In the genomic region with DNA sequence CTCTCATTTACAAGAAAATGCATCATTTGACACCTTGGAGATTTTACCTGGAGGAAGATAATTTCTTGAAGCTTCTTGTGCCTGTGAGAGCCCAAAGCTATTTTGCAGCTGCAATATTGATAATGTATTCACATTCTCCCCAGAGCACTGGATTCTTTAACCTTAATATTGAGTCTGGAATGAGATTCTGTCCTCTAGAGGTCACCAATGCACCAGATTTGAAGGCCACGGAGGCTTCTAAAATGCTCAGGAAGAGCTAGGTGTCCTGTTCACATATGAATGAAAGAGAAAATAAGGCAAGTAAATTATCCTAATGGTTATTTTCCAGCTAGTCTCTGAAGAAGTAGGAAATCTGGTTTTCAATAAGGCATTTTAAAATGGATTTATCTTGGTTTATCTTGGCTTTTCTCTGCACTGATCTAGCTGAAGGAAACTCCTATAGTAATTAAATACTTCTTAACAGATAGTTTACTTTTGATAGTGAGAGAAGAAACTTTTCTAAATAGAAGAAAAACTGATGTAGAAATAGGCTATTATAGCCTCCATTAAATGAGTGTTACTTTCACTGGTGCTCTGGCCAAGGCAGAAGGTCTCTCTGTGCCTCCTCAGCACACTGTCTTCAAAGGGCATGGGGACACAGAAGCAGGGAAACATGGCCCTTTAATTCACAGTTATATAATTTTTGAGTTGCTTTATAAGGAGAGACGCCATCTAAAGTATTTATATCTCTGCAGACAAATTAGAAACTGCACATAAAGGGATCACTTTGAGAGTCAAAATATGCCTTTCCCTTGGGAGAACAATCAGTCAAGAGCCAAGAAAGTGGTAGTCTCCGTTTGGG, we compare ENCODE assay signal across 8 cellular contexts.
DNase-seq lines count a peak whose midpoint lies in the region; ATAC-seq and TF ChIP-seq lines count a peak whose summit lies in the region.

No MANE protein-coding gene starts in this region.

- peak; percentile 62 for TF ChIP-seq CTCF in AG04449 (IDR thresholded peaks at IDR 0.05; ENCODE audit: insufficient read depth, low read length, missing control alignments)
- peak; percentile 75 for TF ChIP-seq CTCF in OCI-LY7 (conservative IDR thresholded peaks at IDR 0.05; ENCODE audit: low read length)
- TF ChIP-seq CTCF in upper lobe of left lung (IDR thresholded peaks at IDR 0.05) = peak; percentile 46 to 59 (median 52)

- ATAC-seq in HG03378 (IDR thresholded peaks at IDR 0.05; ENCODE audit: unreplicated experiment) (peak; percentile 57), upper lobe of left lung (ENCODE audit: low FRiP score in 2 of 2) (peak in 1 of 2 donors; percentile 83), HG03565 (IDR thresholded peaks at IDR 0.05; ENCODE audit: unreplicated experiment) (no peak)

- H3K9me2 ChIP-seq in OCI-LY7 (ENCODE audit: insufficient read depth, low read length) = no peaks in the 10 kb centered on the region

- H3K4me1 ChIP-seq in OCI-LY7 (ENCODE audit: insufficient read depth, low read length, poor library complexity, severe bottlenecking) (no peaks in the 10 kb centered on the region), upper lobe of left lung (peaks cover 8 to 26% (median 15%) of the 10 kb centered on the region in 4 donors)

- no peak for TF ChIP-seq EP300 in upper lobe of left lung (IDR thresholded peaks at IDR 0.05)

- WGBS in upper lobe of left lung, 2 donors = 26 to 36% methylated on average over 3 of the region's 3 CpGs

- POLR2A ChIA-PET in AG04449 (lab: Yijun Ruan, JAX) (interaction anchor here (0.7 to 3.3 kb wide), 6 partner anchors 109 to 681 kb away, joined by 3 to 25 read pairs (median 4); a partner anchor contains a TSS), OCI-LY7 (lab: Charles Lee) (no interaction called here)

- H3K4me2 ChIP-seq in OCI-LY7 (ENCODE audit: low read length) = no peak overlapping the region

- H3K36me3 ChIP-seq in OCI-LY7 (ENCODE audit: insufficient read depth, low read length) (no peaks in the 10 kb centered on the region), upper lobe of left lung (no peaks in the 10 kb centered on the region)

- DNase-seq in AG04449 (ENCODE audit: low read depth, low spot score) = peak; percentile 23
- DNase-seq in GM03348 (ENCODE audit: low spot score) = peak; percentile 60
- DNase-seq in OCI-LY7 (ENCODE audit: low spot score) = peak; percentile 34
- DNase-seq in cerebellum (ENCODE audit: low spot score) = peak; percentile 12
- DNase-seq in left kidney (ENCODE audit: low read depth, low spot score) = peak; percentile 83
- DNase-seq in upper lobe of left lung = peak in 1 of 2 donors; percentile 29

- H3K9me3 ChIP-seq in OCI-LY7 (ENCODE audit: low read length) (no peaks in the 10 kb centered on the region), upper lobe of left lung (no peaks in the 10 kb centered on the region)

- CTCF ChIA-PET in AG04449 (lab: Yijun Ruan, JAX) (interaction anchor here (0.6 to 15.6 kb wide), 77 partner anchors 9 to 879 kb away, joined by 3 to 283 read pairs (median 4); a partner anchor contains a TSS), OCI-LY7 (lab: Charles Lee; ENCODE audit: unreplicated experiment) (interaction anchor here (0.8 kb wide), 1 partner anchor 694 kb away, joined by 3 read pairs; no protein-coding TSS in a partner anchor)

- no TSS peak for BruUV-seq in OCI-LY7 (replicated peaks; lab: Mats Ljungman, UMichigan)

- no peaks in the 10 kb centered on the region for H3K79me2 ChIP-seq in OCI-LY7 (ENCODE audit: insufficient read depth, low read depth, low read length)

- H2AFZ ChIP-seq in OCI-LY7 (ENCODE audit: low read length) = no peak overlapping the region

- no peak overlapping the region for H3K4me3 ChIP-seq in AG04449 (ENCODE audit: low read depth, low read length)
- no peak overlapping the region for H3K4me3 ChIP-seq in OCI-LY7 (ENCODE audit: low read depth, low read length, poor library complexity, severe bottlenecking)
- H3K4me3 ChIP-seq in upper lobe of left lung = no peak overlapping the region

- intact Hi-C loops in OCI-LY7 (cut with micrococcal nuclease; ENCODE audit: unreplicated experiment) = loop anchor here (1.0 kb wide), 1 partner anchor 683 kb away; no protein-coding TSS in a partner anchor

- no peak for TF ChIP-seq POLR2A in upper lobe of left lung (IDR thresholded peaks at IDR 0.05)

- H3K27ac ChIP-seq in OCI-LY7 (ENCODE audit: low read depth, low read length, poor library complexity, severe bottlenecking) (no peak overlapping the region), upper lobe of left lung (peak overlapping the region in 1 of 4 donors; percentile 22)

- no peaks in the 10 kb centered on the region for H3K27me3 ChIP-seq in upper lobe of left lung

- no peaks in the 10 kb centered on the region for H4K20me1 ChIP-seq in OCI-LY7 (ENCODE audit: insufficient read depth, low read length)
